Comparison of ENCODE assay signal across 29 cellular contexts in genomic region chr18:2183432-2183831, GRCh38.
"Had no signal": no experiment of that assay in that cellular context is flagged by ENCODE, and none has a peak within 500 bp of the region (broad histone marks: within the 10 kb centered on the region; RNA-seq: fewer than 3 reads in every experiment).

No MANE protein-coding gene starts in this region.

- H3K27ac ChIP-seq: colonic mucosa, coronary artery, dorsolateral prefrontal cortex, epithelial cell of prostate, esophagus muscularis mucosa, esophagus squamous epithelium, foreskin keratinocyte, gastrocnemius medialis, gastroesophageal sphincter, heart left ventricle, heart right ventricle, hepatocyte had no signal

- ATAC-seq: effector memory CD8-positive, alpha-beta T cell; esophagus mucosa; foreskin keratinocyte; gastrocnemius medialis; gastroesophageal sphincter; heart left ventricle; heart right ventricle had no signal

- H3K4me2 ChIP-seq: hepatocyte had no signal

- H3K4me3 ChIP-seq: colonic mucosa, coronary artery, dorsolateral prefrontal cortex, esophagus muscularis mucosa, esophagus squamous epithelium, gastrocnemius medialis, gastroesophageal sphincter, heart left ventricle, heart right ventricle, hepatocyte had no signal

- H2AFZ ChIP-seq: hepatocyte had no signal

- H3K79me2 ChIP-seq: hepatocyte had no signal

- DNase-seq: colonic mucosa; cortex of kidney; dermis blood vessel endothelial cell; dorsolateral prefrontal cortex; effector CD4-positive, alpha-beta T cell; effector CD8-positive, alpha-beta T cell; effector memory CD4-positive, alpha-beta T cell; effector memory CD8-positive, alpha-beta T cell; endodermal cell; erythroblast; esophagus squamous epithelium; foreskin fibroblast; foreskin keratinocyte; foreskin melanocyte; gastrocnemius medialis; glutamatergic neuron; head of caudate nucleus; heart left ventricle; heart right ventricle had no signal

- FAIRE-seq: colon, endometrium, endothelial cell of umbilical vein, frontal cortex had no signal

- H3K27me3 ChIP-seq: colonic mucosa, esophagus squamous epithelium, foreskin keratinocyte, gastrocnemius medialis, hepatocyte had no signal

- H3K9me3 ChIP-seq: colonic mucosa, esophagus muscularis mucosa, esophagus squamous epithelium, gastrocnemius medialis, heart left ventricle had no signal

- H3K4me1 ChIP-seq: colonic mucosa, esophagus muscularis mucosa, esophagus squamous epithelium, foreskin keratinocyte, gastrocnemius medialis, gastroesophageal sphincter, heart left ventricle, heart right ventricle had no signal

- H3K36me3 ChIP-seq: colonic mucosa, esophagus muscularis mucosa, esophagus squamous epithelium, gastrocnemius medialis, gastroesophageal sphincter, heart left ventricle, heart right ventricle had no signal
